19 cellular contexts compared by ENCODE assay signal in genomic region chr9:111928342-111928720, GRCh38. TPM values are rescaled to one million over a fixed set of nuclear protein-coding genes. Genes with fewer than 3 reads are reported as not detected.
DNase-seq lines count a peak whose midpoint lies in the region; ATAC-seq, FAIRE-seq and TF ChIP-seq lines count a peak whose summit lies in the region.
"Had no signal": no experiment of that assay in that cellular context is flagged by ENCODE, and none has a peak within 500 bp of the region (broad histone marks: within the 10 kb centered on the region; RNA-seq: fewer than 3 reads in every experiment).

No MANE protein-coding gene starts in this region.

- POLR2A ChIA-PET in activated CD8-positive, alpha-beta T cell treated with anti-CD3 and anti-CD28 coated beads for 36 hours (lab: Charles Lee) = interaction anchor here (2.2 kb wide), 1 partner anchor 10 kb away, joined by 8 read pairs; no protein-coding TSS in a partner anchor

- no peak overlapping the region for H3K27ac Mint-ChIP-seq in T-helper 2 cell treated with Interferon-gamma antibody and Interleukin-4, amounts not matched to agents 5 μg/mL and 100 μg/mL, for 36 hours
- no peak overlapping the region for H3K27ac Mint-ChIP-seq in nephron progenitor cell
- H3K27ac Mint-ChIP-seq in activated CD8-positive, alpha-beta T cell treated with anti-CD3 and anti-CD28 coated beads for 36 hours = no peak overlapping the region

- H3K36me3 Mint-ChIP-seq in T-helper 2 cell treated with Interferon-gamma antibody and Interleukin-4, amounts not matched to agents 5 μg/mL and 100 μg/mL, for 36 hours (ENCODE audit: low read depth) = peaks cover 27% of the 10 kb centered on the region
- H3K36me3 Mint-ChIP-seq in nephron progenitor cell (ENCODE audit: low read depth) = peaks cover 62% of the 10 kb centered on the region
- peaks cover 38% of the 10 kb centered on the region for H3K36me3 Mint-ChIP-seq in activated CD8-positive, alpha-beta T cell treated with anti-CD3 and anti-CD28 coated beads for 36 hours (ENCODE audit: low read depth)

- peaks cover 0 to 26% (median 0%) of the 10 kb centered on the region in 3 donors for H3K36me3 ChIP-seq in pancreas

- H3K4me1 ChIP-seq in pancreas = peaks cover 25 to 47% (median 32%) of the 10 kb centered on the region in 3 donors
- H3K4me1 ChIP-seq: sigmoid colon had no signal

- H3K27ac ChIP-seq in pancreas = peak overlapping the region in 1 of 4 donors; percentile 75
- H3K27ac ChIP-seq: 22Rv1, sigmoid colon had no signal

- no peak for TF ChIP-seq CTCF in pancreas (IDR thresholded peaks at IDR 0.05)
- TF ChIP-seq CTCF in nephron progenitor cell (IDR thresholded peaks at IDR 0.05) = no peak
- no peak for TF ChIP-seq CTCF in activated CD8-positive, alpha-beta T cell treated with anti-CD3 and anti-CD28 coated beads for 36 hours (IDR thresholded peaks at IDR 0.05)

- H3K9me3 ChIP-seq in pancreas = no peaks in the 10 kb centered on the region
- H3K9me3 ChIP-seq: sigmoid colon had no signal

- ATAC-seq in esophagus mucosa (peak; percentile 59), pancreas (peak in 3 of 4 donors; percentile 17 to 33 (median 27)), HG03097 (IDR thresholded peaks at IDR 0.05; ENCODE audit: low FRiP score, unreplicated experiment) (no peak)
- ATAC-seq in activated CD8-positive, alpha-beta T cell treated with anti-CD3 and anti-CD28 coated beads for 36 hours = no peak

- no peak for DNase-seq in T-helper 2 cell treated with Interferon-gamma antibody and Interleukin-4, amounts not matched to agents 5 μg/mL and 100 μg/mL, for 36 hours (ENCODE audit: low spot score)
- DNase-seq in T-helper 2 cell (no peak), RPMI7951 (ENCODE audit: low read depth) (peak; percentile 38), pancreas (no peak), nephron progenitor cell (no peak)
- no peak for DNase-seq in activated CD8-positive, alpha-beta T cell treated with anti-CD3 and anti-CD28 coated beads for 36 hours
- DNase-seq: activated CD8-positive, alpha-beta memory T cell treated with anti-CD3 and anti-CD28 coated beads for 24 hours; activated naive CD4-positive, alpha-beta T cell; GDM1; NCI-H2029 treated with DMSO at 0.1 percent for 48 hours; NCI-H526; Right ventricle myocardium superior; sigmoid colon had no signal

- no peak for FAIRE-seq in pancreas (lab: Jason Lieb, UNC)
- FAIRE-seq: H1, TTC549 had no signal

- peaks cover 17% of the 10 kb centered on the region for H3K4me1 Mint-ChIP-seq in T-helper 2 cell treated with Interferon-gamma antibody and Interleukin-4, amounts not matched to agents 5 μg/mL and 100 μg/mL, for 36 hours (ENCODE audit: low read depth)
- peaks cover 7% of the 10 kb centered on the region for H3K4me1 Mint-ChIP-seq in nephron progenitor cell
- H3K4me1 Mint-ChIP-seq in activated CD8-positive, alpha-beta T cell treated with anti-CD3 and anti-CD28 coated beads for 36 hours (ENCODE audit: low read depth) = peaks cover 32% of the 10 kb centered on the region

- H3K4me3 Mint-ChIP-seq in T-helper 2 cell treated with Interferon-gamma antibody and Interleukin-4, amounts not matched to agents 5 μg/mL and 100 μg/mL, for 36 hours = peak overlapping the region; percentile 18
- no peak overlapping the region for H3K4me3 Mint-ChIP-seq in nephron progenitor cell
- no peak overlapping the region for H3K4me3 Mint-ChIP-seq in activated CD8-positive, alpha-beta T cell treated with anti-CD3 and anti-CD28 coated beads for 36 hours
- H3K4me3 Mint-ChIP-seq: central memory CD8-positive, alpha-beta T cell had no signal

- no peaks in the 10 kb centered on the region for H3K27me3 Mint-ChIP-seq in T-helper 2 cell treated with Interferon-gamma antibody and Interleukin-4, amounts not matched to agents 5 μg/mL and 100 μg/mL, for 36 hours (ENCODE audit: low read depth)
- no peaks in the 10 kb centered on the region for H3K27me3 Mint-ChIP-seq in nephron progenitor cell (ENCODE audit: low read depth, poor library complexity)
- H3K27me3 Mint-ChIP-seq in activated CD8-positive, alpha-beta T cell treated with anti-CD3 and anti-CD28 coated beads for 36 hours = no peaks in the 10 kb centered on the region
- H3K27me3 Mint-ChIP-seq: central memory CD8-positive, alpha-beta T cell had no signal

- H3K4me3 ChIP-seq in pancreas = no peak overlapping the region
- H3K4me3 ChIP-seq: sigmoid colon had no signal

- CTCF ChIA-PET in activated CD8-positive, alpha-beta T cell treated with anti-CD3 and anti-CD28 coated beads for 36 hours (lab: Charles Lee) = interaction anchor here (1.0 kb wide), 1 partner anchor 32 kb away, joined by 3 read pairs; no protein-coding TSS in a partner anchor

- H3K9me3 Mint-ChIP-seq in T-helper 2 cell treated with Interferon-gamma antibody and Interleukin-4, amounts not matched to agents 5 μg/mL and 100 μg/mL, for 36 hours = no peaks in the 10 kb centered on the region
- no peaks in the 10 kb centered on the region for H3K9me3 Mint-ChIP-seq in nephron progenitor cell
- no peaks in the 10 kb centered on the region for H3K9me3 Mint-ChIP-seq in activated CD8-positive, alpha-beta T cell treated with anti-CD3 and anti-CD28 coated beads for 36 hours
- H3K9me3 Mint-ChIP-seq: central memory CD8-positive, alpha-beta T cell had no signal

- no peaks in the 10 kb centered on the region for H3K27me3 ChIP-seq in pancreas
- H3K27me3 ChIP-seq: sigmoid colon had no signal

- intact Hi-C loops in pancreas (cut with DNase I) = no loop called here
- intact Hi-C loops in activated CD8-positive, alpha-beta T cell treated with anti-CD3 and anti-CD28 coated beads for 36 hours (cut with micrococcal nuclease) = no loop called here

RNA-seq across cellular contexts. Expression of gene UGCG, which starts 31.7 kb away (rescaled TPM):
- total RNA-seq in RPMI7951 (2014; rRNA removed; shearing (Covaris generic)) = 21.7 and 27.8 TPM in 2 replicates
- total RNA-seq in esophagus mucosa (61.0 TPM), pancreas (10 to 100 TPM in 5 of 6 donors, 1 to 10 TPM in 1; 9.4 to 29.9 (median 12.9) TPM)
- polyA plus RNA-seq in pancreas = 10 to 100 TPM; 14.3 to 14.8 TPM
- total RNA-seq in activated CD8-positive, alpha-beta T cell treated with anti-CD3 and anti-CD28 coated beads for 36 hours = 10 to 100 TPM; 13.5 to 14.3 TPM

Comparison
In these comparisons a context has a peak if more than half of its experiments do, and no peak if none do; other contexts are left out.
1. ATAC-seq: peak in esophagus mucosa (single experiment) and pancreas (3 of 4); none in activated CD8-positive, alpha-beta T cell treated with anti-CD3 and anti-CD28 coated beads for 36 hours (single experiment) and HG03097 (single experiment).